ENCODE assay signal across 21 cellular contexts in the genomic region with DNA sequence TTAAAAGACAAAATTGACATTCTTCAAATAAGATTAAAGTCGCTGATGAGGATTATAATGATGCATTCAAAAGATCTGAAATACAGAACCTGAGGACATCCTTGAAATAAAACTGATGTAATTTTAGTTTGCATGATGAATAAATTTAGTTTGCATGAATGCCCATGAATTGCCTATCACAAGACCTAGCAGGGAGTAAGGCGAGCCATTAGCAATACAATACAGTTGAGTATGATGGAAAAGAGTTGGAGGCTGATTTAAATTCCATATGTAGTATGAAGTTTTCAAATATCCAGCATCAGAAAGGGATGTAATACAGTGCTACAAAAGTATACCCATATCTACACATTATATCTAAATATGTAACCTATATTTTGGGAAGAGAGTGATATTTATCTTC.
DNase-seq lines count a peak whose midpoint lies in the region; ATAC-seq, FAIRE-seq and TF ChIP-seq lines count a peak whose summit lies in the region.
"Had no signal": no experiment of that assay in that cellular context is flagged by ENCODE, and none has a peak within 500 bp of the region (broad histone marks: within the 10 kb centered on the region; RNA-seq: fewer than 3 reads in every experiment).

No MANE protein-coding gene starts in this region.

- no peak overlapping the region for H4K8ac ChIP-seq in H1 (ENCODE audit: extremely low read depth, insufficient read depth, low read length)

- H3K27ac ChIP-seq in SK-N-SH (ENCODE audit: low read depth in 2 of 2, low read length in 1 of 2) (no peak overlapping the region), H1 (ENCODE audit: low read depth, low read length) (no peak overlapping the region)
- H3K27ac ChIP-seq: BLaER1 treated with 17β-estradiol and CSF1 and Interleukin-3, amounts not matched to agents 10 nM and 100 nM; GM23248 had no signal

- FAIRE-seq in H1 (lab: Jason Lieb, UNC), result peak; percentile 81

- H3K4ac ChIP-seq in H1 (replicated peaks; ENCODE audit: insufficient read length, low read depth, low read length), result no peak overlapping the region

- H3K4me3 ChIP-seq in SK-N-SH (ENCODE audit: low read depth in 2 of 2, low read length in 1 of 2) (no peak overlapping the region), H1 (ENCODE audit: extremely low read depth in 1 of 4, insufficient read depth in 2 of 4, low read depth in 3 of 4, low read length in 4 of 4) (no peak overlapping the region)
- H3K4me3 ChIP-seq: BLaER1 treated with 17β-estradiol and CSF1 and Interleukin-3, amounts not matched to agents 10 nM and 100 nM; GM23248 had no signal

- H3K23ac ChIP-seq in H1 (ENCODE audit: insufficient read length), result no peak overlapping the region

- H3K36me3 ChIP-seq in SK-N-SH (replicated peaks in 1 of 2; ENCODE audit: control insufficient read depth in 1 of 2, insufficient read depth in 2 of 2, low read length in 1 of 2) (peaks cover 0 to 21% of the 10 kb centered on the region in 2 experiments), H1 (ENCODE audit: control insufficient read depth in 2 of 4, insufficient read depth in 4 of 4, low read length in 3 of 4) (peaks cover 0 to 9% (median 3%) of the 10 kb centered on the region in 4 experiments; a peak in 4 of 8 replicates)
- H3K36me3 ChIP-seq: BLaER1 treated with 17β-estradiol and CSF1 and Interleukin-3, amounts not matched to agents 10 nM and 100 nM had no signal

- H3K14ac ChIP-seq in H1 (ENCODE audit: insufficient read length), result no peak overlapping the region

- no peak overlapping the region for H2AK5ac ChIP-seq in H1 (ENCODE audit: low read depth, low read length)

- no peak overlapping the region for H3K9ac ChIP-seq in SK-N-SH
- H3K9ac ChIP-seq in H1 (replicated peaks in 1 of 4; ENCODE audit: extremely low read depth in 1 of 4, low read depth in 3 of 4, low read length in 3 of 4), result no peak overlapping the region
- H3K9ac ChIP-seq: BLaER1 treated with 17β-estradiol and CSF1 and Interleukin-3, amounts not matched to agents 10 nM and 100 nM; GM23248 had no signal

- TF ChIP-seq RAD21 in SK-N-SH (IDR thresholded peaks at IDR 0.05; ENCODE audit: low read length), result no peak
- TF ChIP-seq RAD21 in H1 (IDR thresholded peaks at IDR 0.05 in 1 of 2, conservative IDR thresholded peaks at IDR 0.05 in 1 of 2; ENCODE audit: low read depth in 2 of 2, low read length in 2 of 2), result no peak

- H3F3A ChIP-seq in SK-N-SH (replicated peaks; ENCODE audit: insufficient read depth), result no peaks in the 10 kb centered on the region

- no peak for DNase-seq in SK-N-SH
- peak; percentile 46 for DNase-seq in NCI-H69 (lab: John Stamatoyannopoulos, UW)
- no peak for DNase-seq in H1 (ENCODE audit: low read depth in 1 of 2, low spot score in 2 of 2)
- no peak for DNase-seq in activated gamma-delta T cell (lab: John Stamatoyannopoulos, UW)
- no peak for DNase-seq in T-helper 2 cell
- no peak for DNase-seq in NCI-H2196 treated with DMSO at 0.1 percent for 48 hours (lab: John Stamatoyannopoulos, UW; ENCODE audit: unreplicated experiment)
- DNase-seq: AML-193; CD4-positive, alpha-beta T cell; DMS53; GM23248; NCI-H1048; NCI-H1417; NCI-H187; NCI-H2081 treated with DMSO at 0.1 percent for 48 hours; NCI-H82; NK-92 treated with Interleukin-12 subunit alpha and Interleukin-12 subunit beta, amount 100 ng/mL, for 24 hours; PC-3; T-cell had no signal

- H2BK20ac ChIP-seq in H1 (ENCODE audit: low read length), result no peak overlapping the region

- no peaks in the 10 kb centered on the region for H3K23me2 ChIP-seq in H1 (ENCODE audit: low read depth, low read length)

- H3K56ac ChIP-seq in H1 (replicated peaks; ENCODE audit: insufficient read length, low read depth, low read length), result no peak overlapping the region

- H3K27me3 ChIP-seq in SK-N-SH (ENCODE audit: insufficient read depth), result no peaks in the 10 kb centered on the region
- H3K27me3 ChIP-seq in H1 (replicated peaks in 1 of 4; ENCODE audit: control insufficient read depth in 3 of 4, extremely low read depth in 1 of 4, insufficient read depth in 3 of 4, low read length in 3 of 4), result no peaks in the 10 kb centered on the region
- H3K27me3 ChIP-seq: BLaER1 treated with 17β-estradiol and CSF1 and Interleukin-3, amounts not matched to agents 10 nM and 100 nM had no signal

- no peak overlapping the region for H2BK5ac ChIP-seq in H1 (ENCODE audit: low read depth, low read length)

- H3K18ac ChIP-seq in H1 (ENCODE audit: extremely low read depth, low read length), result no peak overlapping the region

- H4K91ac ChIP-seq in H1 (replicated peaks; ENCODE audit: insufficient read length, low read length), result no peak overlapping the region

- no peaks in the 10 kb centered on the region for H3K79me2 ChIP-seq in SK-N-SH (ENCODE audit: insufficient read depth)
- no peaks in the 10 kb centered on the region for H3K79me2 ChIP-seq in H1 (ENCODE audit: control insufficient read depth in 1 of 2, insufficient read depth in 2 of 2, low read length in 2 of 2)

- H4K20me1 ChIP-seq in SK-N-SH (ENCODE audit: insufficient read depth), result no peaks in the 10 kb centered on the region
- H4K20me1 ChIP-seq in H1 (replicated peaks in 1 of 2; ENCODE audit: control insufficient read depth in 1 of 2, insufficient read depth in 2 of 2, low read length in 2 of 2), result no peaks in the 10 kb centered on the region
- H4K20me1 ChIP-seq: BLaER1 treated with 17β-estradiol and CSF1 and Interleukin-3, amounts not matched to agents 10 nM and 100 nM had no signal

- H3K9me3 ChIP-seq in SK-N-SH (peaks cover 18% of the 10 kb centered on the region), H1 (ENCODE audit: insufficient read depth in 2 of 2, low read depth in 1 of 2, low read length in 1 of 2) (peaks cover 4 to 6% of the 10 kb centered on the region in 2 experiments; a peak in 2 of 4 replicates)

- no peak for TF ChIP-seq POLR2A in H1 (IDR thresholded peaks at IDR 0.05; ENCODE audit: control extremely low read depth in 1 of 2, low read depth in 2 of 2, low read length in 2 of 2)

- no peak overlapping the region for H4K5ac ChIP-seq in H1 (ENCODE audit: insufficient read length, low read depth, low read length)

- WGBS in SK-N-SH (ENCODE audit: low lambda C conversion rate), result 83% methylated on average over 2 of the region's 2 CpGs
- WGBS in H1 (ENCODE audit: extremely low coverage in 1 of 2, insufficient coverage in 1 of 2, insufficient read length in 1 of 2, insufficient replicate concordance in 2 of 2, low coverage in 1 of 2, low lambda C conversion rate in 2 of 2, missing lambda C conversion rate in 1 of 2), 2 experiments, result 66% methylated on average over 2 of the region's 2 CpGs; no CpG with 5 or more reads in 1 of the 2 experiments

- H3K4me2 ChIP-seq in SK-N-SH (no peak overlapping the region), H1 (ENCODE audit: insufficient read depth in 1 of 2, low read depth in 2 of 2, low read length in 2 of 2) (no peak overlapping the region; a peak in 1 of 4 replicates)
- H3K4me2 ChIP-seq: BLaER1 treated with 17β-estradiol and CSF1 and Interleukin-3, amounts not matched to agents 10 nM and 100 nM had no signal

- H2AFZ ChIP-seq in SK-N-SH (ENCODE audit: low read depth) (no peak overlapping the region), H1 (ENCODE audit: low read length) (no peak overlapping the region)
- H2AFZ ChIP-seq: GM23248 had no signal

- no peak for TF ChIP-seq EP300 in SK-N-SH (IDR thresholded peaks at IDR 0.05; ENCODE audit: borderline replicate concordance in 1 of 2, low read depth in 1 of 2, low read length in 1 of 2)
- no peak for TF ChIP-seq EP300 in H1 (IDR thresholded peaks at IDR 0.05; ENCODE audit: borderline replicate concordance in 1 of 2, low read depth in 2 of 2, low read length in 2 of 2)

- POLR2A ChIA-PET in SK-N-SH (lab: Yijun Ruan, JAX) (no interaction called here), H1 (lab: Charles Lee; ENCODE audit: partially characterized antibody) (no interaction called here)

- TF ChIP-seq CTCF in SK-N-SH (IDR thresholded peaks at IDR 0.05), result no peak
- TF ChIP-seq CTCF in H1 (IDR thresholded peaks at IDR 0.05; ENCODE audit: control extremely low read depth in 1 of 3, insufficient read depth in 1 of 3, low read depth in 1 of 3, low read length in 3 of 3), result no peak

- no peak overlapping the region for H2BK15ac ChIP-seq in H1 (ENCODE audit: low read length)

- CTCF ChIA-PET in SK-N-SH (lab: Yijun Ruan, JAX), result interaction anchor here (0.6 kb wide), 1 partner anchor 618 kb away, joined by 3 read pairs; no protein-coding TSS in a partner anchor
- CTCF ChIA-PET in H1 (lab: Charles Lee; ENCODE audit: partially characterized antibody), result no interaction called here

- no peak overlapping the region for H2BK120ac ChIP-seq in H1 (replicated peaks; ENCODE audit: low read depth, low read length)

- peaks cover 0 to 4% of the 10 kb centered on the region in 2 experiments; a peak in 1 of 4 replicates for H3K4me1 ChIP-seq in SK-N-SH (ENCODE audit: control insufficient read depth in 1 of 2, insufficient read depth in 2 of 2, low read depth in 1 of 2, low read length in 1 of 2)
- peaks cover 0 to 4% (median 2%) of the 10 kb centered on the region in 4 experiments; a peak in 5 of 7 replicates for H3K4me1 ChIP-seq in H1 (replicated peaks in 1 of 4; ENCODE audit: control insufficient read depth in 3 of 4, insufficient read depth in 4 of 4, low read length in 3 of 4)

- no peak for ATAC-seq in SK-N-SH treated with all-trans-retinoic acid at 6 μM for 48 hours
- ATAC-seq: HCT116, PC-3, T-cell had no signal

- no peaks in the 10 kb centered on the region for H3K79me1 ChIP-seq in H1 (ENCODE audit: low read depth, low read length)

- H3K9me2 ChIP-seq in SK-N-SH, result no peaks in the 10 kb centered on the region

- no peak overlapping the region for H2BK12ac ChIP-seq in H1 (ENCODE audit: low read depth, low read length)

TF ChIP-seq in SK-N-SH treated with all-trans-retinoic acid at 6 μM for 48 hours, 23 proteins besides CTCF, POLR2A, EP300 and RAD21 (continues in another document):
- TF ChIP-seq ZFP30 (CRISPR knock-in tag; IDR thresholded peaks at IDR 0.05) (no peak), BACH2 (CRISPR knock-in tag; IDR thresholded peaks at IDR 0.05; ENCODE audit: borderline replicate concordance) (no peak), ESRRG (CRISPR knock-in tag; IDR thresholded peaks at IDR 0.05) (no peak), TCF4 (CRISPR knock-in tag; IDR thresholded peaks at IDR 0.05; ENCODE audit: borderline replicate concordance) (0 out of 2 replicates have a peak, but pooled peaks have one; percentile 18)

TF ChIP-seq in SK-N-SH, 30 proteins besides CTCF, POLR2A, EP300 and RAD21 (continues in another document):
- TF ChIP-seq YY1 (IDR thresholded peaks at IDR 0.05; ENCODE audit: low read depth), result no peak
- TF ChIP-seq, protein P1, sequence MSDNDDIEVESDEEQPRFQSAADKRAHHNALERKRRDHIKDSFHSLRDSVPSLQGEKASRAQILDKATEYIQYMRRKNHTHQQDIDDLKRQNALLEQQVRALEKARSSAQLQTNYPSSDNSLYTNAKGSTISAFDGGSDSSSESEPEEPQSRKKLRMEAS (IDR thresholded peaks at IDR 0.05; ENCODE audit: low read depth), result no peak
- no peak for TF ChIP-seq FOXJ3 (CRISPR knock-in tag; IDR thresholded peaks at IDR 0.05)

TF ChIP-seq in H1, 55 proteins besides CTCF, POLR2A, EP300 and RAD21 (continues in another document):
- TF ChIP-seq RFX5 (IDR thresholded peaks at IDR 0.05; ENCODE audit: borderline replicate concordance, low read depth, low read length) (no peak), EGR1 (IDR thresholded peaks at IDR 0.05; ENCODE audit: borderline replicate concordance, low read depth, low read length) (no peak), TEAD4 (IDR thresholded peaks at IDR 0.05; ENCODE audit: low read depth, low read length) (no peak), SIRT6 (IDR thresholded peaks at IDR 0.05; ENCODE audit: low read length) (no peak)
